ENCODE assay signal across 10 cellular contexts in the genomic region with DNA sequence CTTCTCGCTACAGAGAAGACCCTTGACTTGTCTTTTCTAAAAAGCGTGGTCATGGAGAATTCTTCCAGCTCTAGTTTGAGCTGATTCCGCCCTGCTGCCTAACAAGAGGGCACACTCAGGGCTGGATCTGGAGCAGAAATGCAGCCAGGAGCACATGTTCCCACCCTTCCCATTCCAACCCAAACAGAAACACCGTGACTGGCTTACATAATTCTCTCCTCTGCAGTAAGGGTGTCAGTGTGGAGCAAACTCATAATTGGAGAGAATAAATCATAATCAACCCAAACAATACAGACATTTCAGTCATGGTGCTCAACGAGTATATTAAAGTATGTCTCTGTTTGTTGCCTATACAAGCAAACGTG. TPM values are rescaled to one million over a fixed set of nuclear protein-coding genes. Genes with fewer than 3 reads are reported as not detected.
DNase-seq lines count a peak whose midpoint lies in the region; ATAC-seq, FAIRE-seq and TF ChIP-seq lines count a peak whose summit lies in the region.
"Had no signal": no experiment of that assay in that cellular context is flagged by ENCODE, and none has a peak within 500 bp of the region (broad histone marks: within the 10 kb centered on the region; RNA-seq: fewer than 3 reads in every experiment).

No MANE protein-coding gene starts in this region.

- in situ Hi-C loops in HepG2 (cut with HindIII; ENCODE audit: extremely low pct_ligation_motif_present, low pct_unique_long_range_greater_than_20kb), result loop anchor here (10.0 kb wide), 1 partner anchor 159 kb away; a partner anchor contains a TSS

- no peak for TF ChIP-seq RAD21 in HepG2 (CRISPR knock-in tag; IDR thresholded peaks at IDR 0.05)

- no peak overlapping the region for H3K4me2 ChIP-seq in HepG2 (ENCODE audit: low read depth, low read length)

- TF ChIP-seq EP300 in HepG2 (IDR thresholded peaks at IDR 0.05; ENCODE audit: low read depth in 2 of 2, low read length in 2 of 2) (no peak), HepG2 (CRISPR knock-in tag; IDR thresholded peaks at IDR 0.05; ENCODE audit: borderline replicate concordance) (no peak)

- peak overlapping the region; percentile 6 for H3K9ac ChIP-seq in SK-N-MC (ENCODE audit: insufficient read length)
- 0 out of 2 replicates have a peak overlapping the region, but pooled peaks have one; percentile 45 for H3K9ac ChIP-seq in HepG2 (ENCODE audit: insufficient read depth, low read depth, low read length)
- H3K9ac ChIP-seq: parathyroid adenoma had no signal

- no peak for DNase-seq in SK-N-MC (ENCODE audit: low read depth, low spot score)
- no peak for DNase-seq in epithelial cell of esophagus (ENCODE audit: low read depth)
- no peak for DNase-seq in HepG2 (ENCODE audit: low spot score)
- DNase-seq in NAMALWA (ENCODE audit: low spot score), result no peak
- DNase-seq in lower leg skin (ENCODE audit: low spot score in 2 of 2), result no peak
- DNase-seq: NCI-H226 had no signal

- intact Hi-C loops in HepG2 (cut with micrococcal nuclease; ENCODE audit: unreplicated experiment) (loop anchor here (1.0 kb wide), 4 partner anchors 35 to 157 kb away; a partner anchor contains a TSS), lower leg skin (cut with DNase I; ENCODE audit: low total_unique reads) (no loop called here)

- TF ChIP-seq CTCF in epithelial cell of esophagus (IDR thresholded peaks at IDR 0.05; ENCODE audit: insufficient read depth, low read depth, low read length, missing control alignments) (no peak), HepG2 (CRISPR knock-in tag; IDR thresholded peaks at IDR 0.05) (no peak), lower leg skin (IDR thresholded peaks at IDR 0.05) (no peak)

- no peaks in the 10 kb centered on the region for H3K79me2 ChIP-seq in HepG2 (ENCODE audit: insufficient read depth, low read length)
- H3K79me2 ChIP-seq: parathyroid adenoma had no signal

- H3K27me3 ChIP-seq in HepG2 (ENCODE audit: control insufficient read depth in 1 of 2, insufficient read depth in 2 of 2, low read length in 2 of 2), result no peaks in the 10 kb centered on the region

- H3K36me3 ChIP-seq in SK-N-MC (ENCODE audit: insufficient read depth, low read length), result no peaks in the 10 kb centered on the region
- peaks cover 2 to 14% of the 10 kb centered on the region in 2 experiments; a peak in 3 of 5 replicates for H3K36me3 ChIP-seq in HepG2 (replicated peaks in 1 of 2; ENCODE audit: control insufficient read depth in 1 of 2, insufficient read depth in 2 of 2, low read length in 2 of 2)

- BruUV-seq in HepG2 (replicated peaks; lab: Mats Ljungman, UMichigan), result no TSS peak

- peak; percentile 34 for FAIRE-seq in HepG2 (lab: Jason Lieb, UNC)

- H3K27ac ChIP-seq in SK-N-MC (no peak overlapping the region), HepG2 (ENCODE audit: extremely low read length, insufficient read depth, low read length) (peak overlapping the region; percentile 41), temporal lobe (ENCODE audit: low read depth, low read length) (peak overlapping the region; percentile 39)
- H3K27ac ChIP-seq: parathyroid adenoma had no signal

- no peaks in the 10 kb centered on the region for H3K9me3 ChIP-seq in SK-N-MC (ENCODE audit: low read depth, low read length)
- no peaks in the 10 kb centered on the region for H3K9me3 ChIP-seq in HepG2 (ENCODE audit: low read length)
- H3K9me3 ChIP-seq: mucosa of descending colon had no signal

- 90% methylated on average over 6 of the region's 6 CpGs for WGBS in HepG2 (ENCODE audit: low lambda C conversion rate)
- WGBS in lower leg skin, 2 donors, result 51 to 57% methylated on average over 6 of the region's 6 CpGs

- no peak overlapping the region for H3K4me3 ChIP-seq in SK-N-MC
- H3K4me3 ChIP-seq in epithelial cell of esophagus (ENCODE audit: low read length), result peak overlapping the region; percentile 13
- H3K4me3 ChIP-seq in HepG2 (replicated peaks in 1 of 3; ENCODE audit: insufficient read depth in 1 of 3, low read depth in 2 of 3, low read length in 3 of 3), result no peak overlapping the region
- H3K4me3 ChIP-seq in lower leg skin (ENCODE audit: low read depth, poor library complexity, severe bottlenecking), result no peak overlapping the region
- H3K4me3 ChIP-seq: mucosa of descending colon had no signal

- CTCF ChIA-PET in HepG2 (lab: Yijun Ruan, JAX; ENCODE audit: low intra/inter-chr PET ratio, low total read pairs), result interaction anchor here (1.6 to 2.9 kb wide), 4 partner anchors 39 to 157 kb away, joined by 10 to 39 read pairs (median 14); a partner anchor contains a TSS

- POLR2A ChIA-PET in HepG2 (lab: Yijun Ruan, JAX), result interaction anchor here (1.2 to 1.9 kb wide), 2 partner anchors 35 to 68 kb away, joined by 3 to 7 read pairs; a partner anchor contains a TSS

- ATAC-seq in HepG2, result no peak
- ATAC-seq in GM18907 (IDR thresholded peaks at IDR 0.05; ENCODE audit: unreplicated experiment), result no peak

- peaks cover 39% of the 10 kb centered on the region for H3K4me1 ChIP-seq in HepG2 (ENCODE audit: insufficient read depth, low read length)
- H3K4me1 ChIP-seq: parathyroid adenoma had no signal

- no peak for TF ChIP-seq POLR2A in HepG2 (IDR thresholded peaks at IDR 0.05; ENCODE audit: insufficient read depth in 1 of 2, low read depth in 2 of 2, low read length in 2 of 2)
- TF ChIP-seq POLR2A in lower leg skin (IDR thresholded peaks at IDR 0.05), result no peak

- no peak overlapping the region for H2AFZ ChIP-seq in HepG2 (ENCODE audit: low read length)
- H2AFZ ChIP-seq: parathyroid adenoma had no signal

- no peaks in the 10 kb centered on the region for H4K20me1 ChIP-seq in HepG2 (ENCODE audit: insufficient read depth, low read length)

RNA-seq across cellular contexts. Expression of a gene that starts 34.5 kb away (rescaled TPM):
- total RNA-seq in HepG2 (2016; rRNA removed; fragmentation: Illumina TruSeq; extraction: Trizol) (67.0 and 71.7 TPM in 2 replicates), temporal lobe (40.3 TPM), lower leg skin (100 to 1,000 TPM; 478 to 742 (median 566) TPM)
- total RNA-seq in HepG2 (2016; cell fraction: cytosol; rRNA removed; fragmentation: Illumina TruSeq; extraction: Trizol; ENCODE audit: low read depth), result 112 and 131 TPM in 2 replicates
- 54.5 and 70.6 TPM in 2 replicates for total RNA-seq in HepG2 (2016; cell fraction: insoluble cytoplasmic fraction; rRNA removed; fragmentation: Illumina TruSeq; extraction: Trizol)
- 130 and 149 TPM in 2 replicates for total RNA-seq in HepG2 (2016; cell fraction: membrane; rRNA removed; fragmentation: Illumina TruSeq; extraction: Trizol)
- 21.2 and 22.7 TPM in 2 replicates for total RNA-seq in HepG2 (2016; cell fraction: nucleus; rRNA removed; fragmentation: Illumina TruSeq; extraction: Trizol)
- polyA plus RNA-seq in HepG2 (2011; rRNA removed), result 83.0 and 83.1 TPM in 2 replicates
- 57.2 and 76.8 TPM in 2 replicates for polyA plus RNA-seq in HepG2 (2011; cell fraction: cytosol; rRNA removed)
- 32.2 and 32.4 TPM in 2 replicates for polyA plus RNA-seq in HepG2 (2011; cell fraction: nucleus; rRNA removed)
- polyA plus RNA-seq in HepG2 (2012), result 26.8 and 39.9 TPM in 2 replicates
- 182 and 242 TPM in 2 replicates for polyA plus RNA-seq in HepG2 (2016; cell fraction: cytosol; fragmentation: Illumina TruSeq; extraction: Trizol; ENCODE audit: low read depth)
- polyA plus RNA-seq in HepG2 (2016; cell fraction: insoluble cytoplasmic fraction; fragmentation: Illumina TruSeq; extraction: Trizol; ENCODE audit: low read depth), result 74.3 and 84.9 TPM in 2 replicates
- polyA plus RNA-seq in HepG2 (2016; cell fraction: membrane; fragmentation: Illumina TruSeq; extraction: Trizol; ENCODE audit: low read depth), result 169 and 203 TPM in 2 replicates
- polyA plus RNA-seq in HepG2 (2016; cell fraction: nucleus; fragmentation: Illumina TruSeq; extraction: Trizol; ENCODE audit: insufficient read depth, low read depth), result 49.9 and 56.8 TPM in 2 replicates
- polyA minus RNA-seq in HepG2 (2011; rRNA and poly(A)+ RNA removed; ENCODE audit: low replicate concordance), result 5.8 and 84.0 TPM in 2 replicates
- 49.7 and 52.8 TPM in 2 replicates for polyA minus RNA-seq in HepG2 (2011; cell fraction: cytosol; rRNA and poly(A)+ RNA removed)
- polyA minus RNA-seq in HepG2 (2011; cell fraction: nucleus; rRNA and poly(A)+ RNA removed), result 11.7 and 12.0 TPM in 2 replicates

RNA-seq across cellular contexts. Expression of a gene that starts 51.9 kb away (rescaled TPM):
- 11.9 and 19.7 TPM in 2 replicates for total RNA-seq in HepG2 (2016; rRNA removed; fragmentation: Illumina TruSeq; extraction: Trizol)
- 2.9 and 4.1 TPM in 2 replicates for total RNA-seq in HepG2 (2016; cell fraction: cytosol; rRNA removed; fragmentation: Illumina TruSeq; extraction: Trizol; ENCODE audit: low read depth)
- 9.1 and 22.6 TPM in 2 replicates for total RNA-seq in HepG2 (2016; cell fraction: insoluble cytoplasmic fraction; rRNA removed; fragmentation: Illumina TruSeq; extraction: Trizol)
- total RNA-seq in HepG2 (2016; cell fraction: membrane; rRNA removed; fragmentation: Illumina TruSeq; extraction: Trizol), result 6.8 and 8.1 TPM in 2 replicates
- 30.2 and 36.0 TPM in 2 replicates for total RNA-seq in HepG2 (2016; cell fraction: nucleus; rRNA removed; fragmentation: Illumina TruSeq; extraction: Trizol)
- 29.8 and 35.3 TPM in 2 replicates for polyA plus RNA-seq in HepG2 (2011; rRNA removed)
- 32.1 and 32.2 TPM in 2 replicates for polyA plus RNA-seq in HepG2 (2011; cell fraction: cytosol; rRNA removed)
- 58.5 and 61.2 TPM in 2 replicates for polyA plus RNA-seq in HepG2 (2011; cell fraction: nucleus; rRNA removed)
- 58.8 and 80.4 TPM in 2 replicates for polyA plus RNA-seq in HepG2 (2012)
- polyA plus RNA-seq in HepG2 (2016; cell fraction: cytosol; fragmentation: Illumina TruSeq; extraction: Trizol; ENCODE audit: low read depth), result 3.4 and 3.6 TPM in 2 replicates
- 15.5 and 22.9 TPM in 2 replicates for polyA plus RNA-seq in HepG2 (2016; cell fraction: insoluble cytoplasmic fraction; fragmentation: Illumina TruSeq; extraction: Trizol; ENCODE audit: low read depth)
- polyA plus RNA-seq in HepG2 (2016; cell fraction: membrane; fragmentation: Illumina TruSeq; extraction: Trizol; ENCODE audit: low read depth), result 8.3 and 9.9 TPM in 2 replicates
- polyA plus RNA-seq in HepG2 (2016; cell fraction: nucleus; fragmentation: Illumina TruSeq; extraction: Trizol; ENCODE audit: insufficient read depth, low read depth), result 82.7 and 87.2 TPM in 2 replicates
- 22.8 and 40.9 TPM in 2 replicates for polyA minus RNA-seq in HepG2 (2011; rRNA and poly(A)+ RNA removed; ENCODE audit: low replicate concordance)
- 40.7 and 51.6 TPM in 2 replicates for polyA minus RNA-seq in HepG2 (2011; cell fraction: cytosol; rRNA and poly(A)+ RNA removed)
- polyA minus RNA-seq in HepG2 (2011; cell fraction: nucleus; rRNA and poly(A)+ RNA removed), result 24.4 and 24.8 TPM in 2 replicates
- total RNA-seq in temporal lobe, result 173 TPM
- 100 to 1,000 TPM; 116 to 174 (median 150) TPM for total RNA-seq in lower leg skin
